In genomic region chr2:25333981-25334380, GRCh38 we compare ENCODE assay signal across 19 cellular contexts. TPM values are rescaled to one million over a fixed set of nuclear protein-coding genes. Genes with fewer than 3 reads are reported as not detected.
A peak's percentile ranks its signal among the peaks of the same experiment; 100 is the strongest.
DNase-seq lines count a peak whose midpoint lies in the region; ATAC-seq and TF ChIP-seq lines count a peak whose summit lies in the region.
"Had no signal": no experiment of that assay in that cellular context is flagged by ENCODE, and none has a peak within 500 bp of the region (broad histone marks: within the 10 kb centered on the region; RNA-seq: fewer than 3 reads in every experiment).

No MANE protein-coding gene starts in this region.

- peaks cover 90 to 97% of the 10 kb centered on the region in 2 donors for H3K4me1 ChIP-seq in gastrocnemius medialis

- H3K27ac Mint-ChIP-seq in activated naive CD4-positive, alpha-beta T cell treated with anti-CD3 and anti-CD28 coated beads, Interleukin-2, amount 50 U/mL, for 24 hours, result peak overlapping the region; percentile 56
- peak overlapping the region; percentile 13 to 69 (median 31) for H3K27ac Mint-ChIP-seq in IgD-negative memory B cell
- H3K27ac Mint-ChIP-seq in activated naive CD8-positive, alpha-beta T cell treated with anti-CD3 and anti-CD28 coated beads, Interleukin-2, amount 50 U/mL, for 24 hours, result peak overlapping the region; percentile 55

- peaks cover 2% of the 10 kb centered on the region for H3K36me3 Mint-ChIP-seq in activated naive CD4-positive, alpha-beta T cell treated with anti-CD3 and anti-CD28 coated beads, Interleukin-2, amount 50 U/mL, for 24 hours
- H3K36me3 Mint-ChIP-seq in IgD-negative memory B cell, result no peaks in the 10 kb centered on the region
- H3K36me3 Mint-ChIP-seq in activated naive CD8-positive, alpha-beta T cell treated with anti-CD3 and anti-CD28 coated beads, Interleukin-2, amount 50 U/mL, for 24 hours (ENCODE audit: low read depth), result peaks cover 9% of the 10 kb centered on the region

- no peaks in the 10 kb centered on the region for H3K27me3 Mint-ChIP-seq in activated naive CD4-positive, alpha-beta T cell treated with anti-CD3 and anti-CD28 coated beads, Interleukin-2, amount 50 U/mL, for 24 hours
- H3K27me3 Mint-ChIP-seq in IgD-negative memory B cell, result no peaks in the 10 kb centered on the region
- no peaks in the 10 kb centered on the region for H3K27me3 Mint-ChIP-seq in activated naive CD8-positive, alpha-beta T cell treated with anti-CD3 and anti-CD28 coated beads, Interleukin-2, amount 50 U/mL, for 24 hours

- H3K36me3 ChIP-seq in gastrocnemius medialis, result no peaks in the 10 kb centered on the region
- H3K36me3 ChIP-seq: right lobe of liver had no signal

- no peaks in the 10 kb centered on the region for H3K27me3 ChIP-seq in gastrocnemius medialis
- H3K27me3 ChIP-seq: right lobe of liver, SJCRH30 had no signal

- no peak for TF ChIP-seq POLR2A in gastrocnemius medialis (IDR thresholded peaks at IDR 0.05)

- no peaks in the 10 kb centered on the region for H3K9me3 ChIP-seq in gastrocnemius medialis
- H3K9me3 ChIP-seq: right lobe of liver, SJCRH30 had no signal

- H3K9me3 Mint-ChIP-seq in activated naive CD4-positive, alpha-beta T cell treated with anti-CD3 and anti-CD28 coated beads, Interleukin-2, amount 50 U/mL, for 24 hours, result no peaks in the 10 kb centered on the region
- H3K9me3 Mint-ChIP-seq in IgD-negative memory B cell, result no peaks in the 10 kb centered on the region
- no peaks in the 10 kb centered on the region for H3K9me3 Mint-ChIP-seq in activated naive CD8-positive, alpha-beta T cell treated with anti-CD3 and anti-CD28 coated beads, Interleukin-2, amount 50 U/mL, for 24 hours

- intact Hi-C loops in gastrocnemius medialis (cut with DNase I; ENCODE audit: low total_unique reads), result loop anchor here (2.0 kb wide), 1 partner anchor 17 kb away; no protein-coding TSS in a partner anchor

- DNase-seq in activated naive CD4-positive, alpha-beta T cell (lab: John Stamatoyannopoulos, UW), result no peak
- DNase-seq in activated naive CD8-positive, alpha-beta T cell treated with anti-CD3 and anti-CD28 coated beads, Interleukin-2, amount 50 U/mL, for 24 hours, result no peak
- DNase-seq in gastrocnemius medialis, result no peak
- no peak for DNase-seq in AG20443 (ENCODE audit: low spot score)
- no peak for DNase-seq in GF-D8 (lab: John Stamatoyannopoulos, UW)
- no peak for DNase-seq in NCI-H1105 (lab: John Stamatoyannopoulos, UW)
- DNase-seq: activated CD4-positive, alpha-beta T cell treated with anti-CD3 and anti-CD28 coated beads for 1 hour; Calu3; IMR-90; MV-4-11; NCI-H2107; NCI-H526; right lobe of liver; SJCRH30; stimulated activated CD4-positive, alpha-beta T cell treated with anti-CD3 and anti-CD28 coated beads, Interleukin-1b, Interleukin-23, amount 100 ng/mL, for 48 hours had no signal

- TF ChIP-seq CTCF in gastrocnemius medialis (IDR thresholded peaks at IDR 0.05 in 4 of 5, conservative IDR thresholded peaks at IDR 0.05 in 1 of 5), result no peak

- H3K4me3 Mint-ChIP-seq in activated naive CD4-positive, alpha-beta T cell treated with anti-CD3 and anti-CD28 coated beads, Interleukin-2, amount 50 U/mL, for 24 hours, result peak overlapping the region; percentile 15
- peak overlapping the region; percentile 37 to 87 (median 61) for H3K4me3 Mint-ChIP-seq in IgD-negative memory B cell
- H3K4me3 Mint-ChIP-seq in activated naive CD8-positive, alpha-beta T cell treated with anti-CD3 and anti-CD28 coated beads, Interleukin-2, amount 50 U/mL, for 24 hours, result no peak overlapping the region

- ATAC-seq in activated naive CD8-positive, alpha-beta T cell treated with anti-CD3 and anti-CD28 coated beads, Interleukin-2, amount 50 U/mL, for 24 hours, result no peak
- no peak for ATAC-seq in gastrocnemius medialis
- ATAC-seq: esophagus mucosa, HCT116 had no signal

- no peak overlapping the region for H3K4me3 ChIP-seq in gastrocnemius medialis
- H3K4me3 ChIP-seq: right lobe of liver, SJCRH30 had no signal

- in situ Hi-C loops in gastrocnemius medialis (cut with MboI; ENCODE audit: low sequenced_read_pairs in 4 of 4), result no loop called here

- peaks cover 92% of the 10 kb centered on the region for H3K4me1 Mint-ChIP-seq in activated naive CD4-positive, alpha-beta T cell treated with anti-CD3 and anti-CD28 coated beads, Interleukin-2, amount 50 U/mL, for 24 hours
- H3K4me1 Mint-ChIP-seq in IgD-negative memory B cell, result peaks cover 30 to 38% (median 32%) of the 10 kb centered on the region in 3 donors
- peaks cover 88% of the 10 kb centered on the region for H3K4me1 Mint-ChIP-seq in activated naive CD8-positive, alpha-beta T cell treated with anti-CD3 and anti-CD28 coated beads, Interleukin-2, amount 50 U/mL, for 24 hours

- peak overlapping the region; percentile 70 to 98 (median 85) for H3K27ac ChIP-seq in gastrocnemius medialis
- H3K27ac ChIP-seq: right lobe of liver, SJCRH30 had no signal

RNA-seq across cellular contexts. Expression of gene DNMT3A, which starts 7.7 kb away (rescaled TPM):
- 4.9 TPM for polyA plus RNA-seq in IgD-negative memory B cell
- 10 to 100 TPM in 1 of 4 donors, 1 to 10 TPM in 3; 5.9 to 14.1 (median 8.0) TPM for total RNA-seq in gastrocnemius medialis
